22 cellular contexts compared by ENCODE assay signal in genomic region chr20:63278661-63279060, GRCh38. TPM values are rescaled to one million over a fixed set of nuclear protein-coding genes. Genes with fewer than 3 reads are reported as not detected.
DNase-seq lines count a peak whose midpoint lies in the region; ATAC-seq, FAIRE-seq and TF ChIP-seq lines count a peak whose summit lies in the region.
"Had no signal": no experiment of that assay in that cellular context is flagged by ENCODE, and none has a peak within 500 bp of the region (broad histone marks: within the 10 kb centered on the region; RNA-seq: fewer than 3 reads in every experiment).

No MANE protein-coding gene starts in this region.

- intact Hi-C loops in CD4-positive, alpha-beta T cell (cut with DNase I, micrococcal nuclease) = no loop called here
- intact Hi-C loops in activated T-helper 2 cell treated with anti-CD3 and anti-CD28 coated beads, Interferon-gamma antibody, Interleukin-2, Interleukin-4, amounts not matched to agents 10 μg/mL and 5 μg/mL and 100 μg/mL, durations not matched to agents 14 hours and 24 hours and 36 hours (cut with micrococcal nuclease) = no loop called here

- no peak for ATAC-seq in CD4-positive, alpha-beta T cell (ENCODE audit: poor library complexity)

- H3K9me3 ChIP-seq in endodermal cell (ENCODE audit: control insufficient read depth, low read length) = no peaks in the 10 kb centered on the region
- no peaks in the 10 kb centered on the region for H3K9me3 ChIP-seq in CD4-positive, alpha-beta T cell (ENCODE audit: control insufficient read depth, low read length)

- POLR2A ChIA-PET in CD4-positive, alpha-beta T cell (lab: Charles Lee) = no interaction called here

- no peak overlapping the region for H3K9ac ChIP-seq in endodermal cell (ENCODE audit: extremely low read depth, low read length, poor library complexity, severe bottlenecking)

- TF ChIP-seq CTCF in GM12872 (IDR thresholded peaks at IDR 0.05; ENCODE audit: insufficient read depth, low read depth, low read length) (0 out of 3 replicates have a peak, but pooled peaks have one; percentile 2), endodermal cell (conservative IDR thresholded peaks at IDR 0.05) (peak; percentile 47)
- TF ChIP-seq CTCF in CD4-positive, alpha-beta T cell (IDR thresholded peaks at IDR 0.05) = no peak

- DNase-seq in HTR-8/SVneo (ENCODE audit: insufficient read length, low spot score) = no peak
- DNase-seq in endodermal cell = no peak
- DNase-seq in CD4-positive, alpha-beta T cell = no peak
- no peak for DNase-seq in activated T-helper 2 cell treated with anti-CD3 and anti-CD28 coated beads, Interferon-gamma antibody, Interleukin-2, Interleukin-4, amounts not matched to agents 10 μg/mL and 5 μg/mL and 100 μg/mL, durations not matched to agents 14 hours and 24 hours and 36 hours (ENCODE audit: low spot score)
- no peak for DNase-seq in NCI-H146 treated with DMSO at 0.1 percent for 48 hours (lab: John Stamatoyannopoulos, UW; ENCODE audit: unreplicated experiment)
- DNase-seq in globus pallidus (ENCODE audit: low spot score) = no peak
- DNase-seq: Calu3, DMS153, KG1, NCI-H1048, NCI-H1417, NCI-H1694 treated with DMSO at 0.1 percent for 48 hours, NCI-H2081, NCI-H2227 treated with DMSO at 0.1 percent for 48 hours, NCI-H526 treated with DMSO at 0.1 percent for 48 hours, RPMI8226, SHP77 had no signal

- H3K9me3 Mint-ChIP-seq in endodermal cell = no peaks in the 10 kb centered on the region
- H3K9me3 Mint-ChIP-seq in CD4-positive, alpha-beta T cell = no peaks in the 10 kb centered on the region
- no peaks in the 10 kb centered on the region for H3K9me3 Mint-ChIP-seq in activated T-helper 2 cell treated with anti-CD3 and anti-CD28 coated beads, Interferon-gamma antibody, Interleukin-2, Interleukin-4, amounts not matched to agents 10 μg/mL and 5 μg/mL and 100 μg/mL, durations not matched to agents 14 hours and 24 hours and 36 hours
- H3K9me3 Mint-ChIP-seq: CD14-positive monocyte had no signal

- H3K27me3 ChIP-seq in endodermal cell (ENCODE audit: control insufficient read depth, insufficient read depth, low read length, poor library complexity, severe bottlenecking) = no peaks in the 10 kb centered on the region
- no peaks in the 10 kb centered on the region for H3K27me3 ChIP-seq in CD4-positive, alpha-beta T cell (ENCODE audit: control insufficient read depth, insufficient read depth, low read length)

- H3K27me3 Mint-ChIP-seq in endodermal cell (ENCODE audit: insufficient read depth) = no peaks in the 10 kb centered on the region
- H3K27me3 Mint-ChIP-seq in CD4-positive, alpha-beta T cell = no peaks in the 10 kb centered on the region
- no peaks in the 10 kb centered on the region for H3K27me3 Mint-ChIP-seq in activated T-helper 2 cell treated with anti-CD3 and anti-CD28 coated beads, Interferon-gamma antibody, Interleukin-2, Interleukin-4, amounts not matched to agents 10 μg/mL and 5 μg/mL and 100 μg/mL, durations not matched to agents 14 hours and 24 hours and 36 hours (ENCODE audit: low read depth)

- whole genome bisulfite sequencing in endodermal cell (ENCODE audit: insufficient coverage in 1 of 2, insufficient read length in 1 of 2), 2 experiments = 93 to 96% methylated on average over 12 to 17 of the region's 17 CpGs

- H3K4me1 Mint-ChIP-seq in endodermal cell = peaks cover 4% of the 10 kb centered on the region
- peaks cover 14% of the 10 kb centered on the region for H3K4me1 Mint-ChIP-seq in CD4-positive, alpha-beta T cell (ENCODE audit: low read depth)
- peaks cover 6% of the 10 kb centered on the region for H3K4me1 Mint-ChIP-seq in activated T-helper 2 cell treated with anti-CD3 and anti-CD28 coated beads, Interferon-gamma antibody, Interleukin-2, Interleukin-4, amounts not matched to agents 10 μg/mL and 5 μg/mL and 100 μg/mL, durations not matched to agents 14 hours and 24 hours and 36 hours (ENCODE audit: low read depth)

- no peak overlapping the region for H3K27ac ChIP-seq in endodermal cell (ENCODE audit: low read depth, low read length)
- no peak overlapping the region for H3K27ac ChIP-seq in CD4-positive, alpha-beta T cell (ENCODE audit: low read depth, low read length)

- H3K27ac Mint-ChIP-seq in endodermal cell = no peak overlapping the region
- H3K27ac Mint-ChIP-seq in CD4-positive, alpha-beta T cell = no peak overlapping the region
- no peak overlapping the region for H3K27ac Mint-ChIP-seq in activated T-helper 2 cell treated with anti-CD3 and anti-CD28 coated beads, Interferon-gamma antibody, Interleukin-2, Interleukin-4, amounts not matched to agents 10 μg/mL and 5 μg/mL and 100 μg/mL, durations not matched to agents 14 hours and 24 hours and 36 hours

- CTCF ChIA-PET in CD4-positive, alpha-beta T cell (lab: Charles Lee) = no interaction called here

- no peaks in the 10 kb centered on the region for H3K4me1 ChIP-seq in endodermal cell (ENCODE audit: control insufficient read depth, insufficient read depth, low read length)

- H3K36me3 Mint-ChIP-seq in endodermal cell (ENCODE audit: low read depth) = peaks cover 42% of the 10 kb centered on the region
- H3K36me3 Mint-ChIP-seq in CD4-positive, alpha-beta T cell (ENCODE audit: low read depth) = peaks cover 49% of the 10 kb centered on the region
- peaks cover 30% of the 10 kb centered on the region for H3K36me3 Mint-ChIP-seq in activated T-helper 2 cell treated with anti-CD3 and anti-CD28 coated beads, Interferon-gamma antibody, Interleukin-2, Interleukin-4, amounts not matched to agents 10 μg/mL and 5 μg/mL and 100 μg/mL, durations not matched to agents 14 hours and 24 hours and 36 hours (ENCODE audit: low read depth)

- peaks cover 67% of the 10 kb centered on the region for H3K36me3 ChIP-seq in endodermal cell (ENCODE audit: control insufficient read depth, insufficient read depth, low read length)

- FAIRE-seq in HTR-8/SVneo (lab: Jason Lieb, UNC) = peak; percentile 13
- FAIRE-seq: H54 had no signal

- H3K4me3 ChIP-seq in endodermal cell (ENCODE audit: low read length) = no peak overlapping the region

- no peak overlapping the region for H3K4me3 Mint-ChIP-seq in endodermal cell
- no peak overlapping the region for H3K4me3 Mint-ChIP-seq in CD4-positive, alpha-beta T cell
- no peak overlapping the region for H3K4me3 Mint-ChIP-seq in activated T-helper 2 cell treated with anti-CD3 and anti-CD28 coated beads, Interferon-gamma antibody, Interleukin-2, Interleukin-4, amounts not matched to agents 10 μg/mL and 5 μg/mL and 100 μg/mL, durations not matched to agents 14 hours and 24 hours and 36 hours (ENCODE audit: low read depth)

RNA-seq across cellular contexts. Expression of gene ARFGAP1, which starts 6.0 kb away (rescaled TPM):
- total RNA-seq in endodermal cell = 100 to 1,000 TPM; 159 to 208 TPM
- polyA plus RNA-seq in endodermal cell (2013, experiment 1 of 2) = 122 TPM
- 97.6 TPM for polyA plus RNA-seq in endodermal cell (2013, experiment 2 of 2)
- 100 to 1,000 TPM; 120 TPM for total RNA-seq in CD4-positive, alpha-beta T cell
- 93.8 and 94.4 TPM in 2 replicates for total RNA-seq in activated T-helper 2 cell treated with anti-CD3 and anti-CD28 coated beads, Interferon-gamma antibody, Interleukin-2, Interleukin-4, amounts not matched to agents 10 μg/mL and 5 μg/mL and 100 μg/mL, durations not matched to agents 14 hours and 24 hours and 36 hours

RNA-seq across cellular contexts. Expression of gene COL20A1, which starts 14.3 kb away (rescaled TPM):
- total RNA-seq in endodermal cell = under 1 TPM in 1 of 2 donors, not detected in 1; 0.44 TPM
- 0.53 TPM for polyA plus RNA-seq in endodermal cell (2013, experiment 1 of 2)
- 0.46 TPM for polyA plus RNA-seq in endodermal cell (2013, experiment 2 of 2)
- total RNA-seq in CD4-positive, alpha-beta T cell = under 1 TPM in 1 of 2 experiments, not detected in 1; 0.03 TPM
- not detected in 2 replicates for total RNA-seq in activated T-helper 2 cell treated with anti-CD3 and anti-CD28 coated beads, Interferon-gamma antibody, Interleukin-2, Interleukin-4, amounts not matched to agents 10 μg/mL and 5 μg/mL and 100 μg/mL, durations not matched to agents 14 hours and 24 hours and 36 hours
- total RNA-seq: A673, Calu3 had no signal
- polyA plus RNA-seq: CD14-positive monocyte had no signal

RNA-seq across cellular contexts. Expression of gene NKAIN4, which starts 24.4 kb away (rescaled TPM):
- total RNA-seq in endodermal cell = 1 to 10 TPM in 1 of 2 donors, under 1 TPM in 1; 0.24 to 1.7 TPM
- polyA plus RNA-seq in endodermal cell (2013, experiment 1 of 2) = 51.9 TPM
- polyA plus RNA-seq in endodermal cell (2013, experiment 2 of 2) = 40.1 TPM
- total RNA-seq in CD4-positive, alpha-beta T cell = not detected
- not detected in 2 replicates for total RNA-seq in activated T-helper 2 cell treated with anti-CD3 and anti-CD28 coated beads, Interferon-gamma antibody, Interleukin-2, Interleukin-4, amounts not matched to agents 10 μg/mL and 5 μg/mL and 100 μg/mL, durations not matched to agents 14 hours and 24 hours and 36 hours
- total RNA-seq: A673, Calu3, NCI-H460 had no signal
- polyA plus RNA-seq: CD14-positive monocyte had no signal

RNA-seq across cellular contexts. Expression of gene BIRC7, which starts 43.0 kb away (rescaled TPM):
- total RNA-seq in endodermal cell = not detected
- 0.28 TPM for polyA plus RNA-seq in endodermal cell (2013, experiment 1 of 2)
- 0.21 TPM for polyA plus RNA-seq in endodermal cell (2013, experiment 2 of 2)
- not detected for total RNA-seq in CD4-positive, alpha-beta T cell
- total RNA-seq in activated T-helper 2 cell treated with anti-CD3 and anti-CD28 coated beads, Interferon-gamma antibody, Interleukin-2, Interleukin-4, amounts not matched to agents 10 μg/mL and 5 μg/mL and 100 μg/mL, durations not matched to agents 14 hours and 24 hours and 36 hours = not detected in 2 replicates
- total RNA-seq: A673 had no signal
- polyA plus RNA-seq: CD14-positive monocyte had no signal
